8 cellular contexts compared by ENCODE assay signal in the genomic region with DNA sequence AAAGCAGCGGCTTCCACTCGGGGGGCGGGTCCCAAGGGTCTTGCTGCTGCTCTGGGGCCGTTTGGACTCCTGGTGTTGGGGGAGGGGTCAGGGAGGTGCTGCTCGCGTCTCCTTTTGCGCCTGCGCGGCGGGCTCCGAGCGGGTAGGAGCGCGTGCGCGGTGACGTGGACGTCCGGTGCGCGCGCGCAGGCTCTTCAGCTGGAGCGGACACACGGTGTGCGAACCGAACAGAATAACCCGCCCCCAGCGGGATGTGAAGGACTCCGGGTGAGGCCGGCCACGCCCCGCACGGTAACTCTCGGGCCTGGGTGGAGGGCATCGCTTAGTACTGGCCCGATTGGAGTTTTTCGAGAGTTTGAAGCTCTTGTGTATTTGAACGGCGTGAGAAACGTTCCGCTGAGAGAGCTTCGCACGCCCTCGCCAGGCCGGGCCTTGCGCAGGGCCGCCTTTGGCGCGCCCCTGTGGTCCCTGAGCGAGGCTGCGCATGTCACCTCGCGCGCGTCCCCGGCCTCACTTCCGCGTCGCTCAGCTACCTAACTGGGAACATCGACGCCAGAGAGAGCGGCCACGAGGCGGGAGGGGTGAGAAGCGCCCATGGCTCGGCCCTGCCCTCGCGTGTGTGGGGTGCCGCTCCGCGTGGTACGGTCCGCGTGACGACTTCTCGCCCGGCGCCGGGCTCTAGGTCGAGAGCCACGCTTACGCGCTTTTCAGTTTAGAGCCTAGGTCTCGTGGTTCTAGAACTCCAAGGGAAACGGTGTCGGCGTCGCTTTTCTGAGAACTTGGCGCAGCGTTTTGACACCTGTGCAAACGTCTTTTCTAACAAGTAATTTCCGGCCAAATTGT.
A peak's percentile ranks its signal among the peaks of the same experiment; 100 is the strongest.
DNase-seq lines count a peak whose midpoint lies in the region; ATAC-seq and TF ChIP-seq lines count a peak whose summit lies in the region.

A gene (plus strand): TSS at position 171 of the 843 bp plus-strand sequence.

- DNase-seq in AG08396 (ENCODE audit: low spot score) = peak; percentile 93
- peak; percentile 96 for DNase-seq in NCI-H2227 (lab: John Stamatoyannopoulos, UW; ENCODE audit: unreplicated experiment)
- peak; percentile 92 for DNase-seq in activated CD4-positive, alpha-beta T cell treated with anti-CD3 and anti-CD28 coated beads for 48 hours
- peak; percentile 94 for DNase-seq in coronary artery (ENCODE audit: low spot score)
- DNase-seq in left kidney (ENCODE audit: low read depth, low spot score) = peak; percentile 98
- DNase-seq in stimulated activated CD4-positive, alpha-beta T cell treated with anti-CD3 and anti-CD28 coated beads, Interleukin-2, amount 100 ng/mL, for 24 hours = peak; percentile 87 to 89

- peak within 1 kb of the TSS; percentile 80 to 86 for H3K27ac ChIP-seq in coronary artery

- peak; percentile 60 for ATAC-seq in GM18873 (IDR thresholded peaks at IDR 0.05; ENCODE audit: low FRiP score, unreplicated experiment)
- peak; percentile 67 for ATAC-seq in HG03135 (IDR thresholded peaks at IDR 0.05; ENCODE audit: unreplicated experiment)

- no peak for TF ChIP-seq CTCF in coronary artery (IDR thresholded peaks at IDR 0.05)

- H3K4me3 ChIP-seq in coronary artery = peak within 1 kb of the TSS; percentile 75

Comparison
In these comparisons a context has a peak if more than half of its experiments do, and no peak if none do; other contexts are left out.
1. Peak in every context shown above with its lines: DNase-seq, ATAC-seq, H3K4me3 ChIP-seq and H3K27ac ChIP-seq.